ENCODE assay signal across 1 cellular context in the genomic region with DNA sequence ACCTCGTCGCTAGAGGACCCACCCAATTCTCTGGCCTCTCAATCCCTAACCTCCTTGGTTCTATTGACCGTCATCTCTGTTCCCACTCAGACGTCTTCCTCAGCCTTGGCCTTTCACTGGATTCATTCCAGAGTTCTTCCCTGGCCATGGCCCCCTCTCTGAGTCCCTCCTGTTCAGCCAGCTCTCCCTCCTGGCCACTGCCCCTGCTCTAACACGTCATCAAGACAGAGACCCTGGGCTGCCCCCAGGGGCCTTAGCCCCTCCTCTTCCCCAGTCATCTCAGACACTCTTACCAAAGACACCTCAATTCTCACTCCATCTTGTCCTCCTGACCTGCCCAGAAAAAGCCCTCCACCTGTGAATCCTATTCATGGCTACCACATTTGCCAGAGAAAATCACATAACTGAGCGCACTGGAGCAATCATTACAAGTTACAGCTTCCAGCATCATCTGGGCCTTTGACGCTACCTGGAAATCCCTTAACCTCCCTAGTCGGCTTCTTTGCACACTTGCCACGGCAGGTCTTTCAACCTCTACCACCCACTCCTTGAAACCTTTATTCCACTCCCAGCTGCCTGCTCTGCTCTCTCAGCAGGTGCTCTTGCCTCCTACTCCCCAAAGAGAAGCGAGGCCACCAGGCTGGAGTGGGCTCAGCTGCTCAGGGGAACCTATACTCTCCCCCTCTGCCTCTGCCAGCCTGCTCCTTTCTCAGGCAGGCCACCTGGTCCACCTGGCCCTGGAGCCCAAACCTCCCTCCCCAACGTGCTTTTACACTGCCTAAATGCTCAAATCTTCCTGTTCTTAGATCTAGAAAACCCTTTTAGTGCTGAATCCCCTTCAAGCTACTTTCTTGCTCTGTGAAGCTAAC.
TF ChIP-seq lines count a peak whose summit lies in the region.

No MANE protein-coding gene starts in this region.

TF ChIP-seq in K562, 482 proteins besides CTCF, POLR2A, EP300 and RAD21:
- TF ChIP-seq ZKSCAN1 (IDR thresholded peaks at IDR 0.05; ENCODE audit: low read depth, low read length), result no peak
- TF ChIP-seq POLR2G (IDR thresholded peaks at IDR 0.05; ENCODE audit: low read depth, low read length), result 0 out of 2 replicates have a peak, but pooled peaks have one; percentile 17
